12 cellular contexts compared by ENCODE assay signal in the genomic region with DNA sequence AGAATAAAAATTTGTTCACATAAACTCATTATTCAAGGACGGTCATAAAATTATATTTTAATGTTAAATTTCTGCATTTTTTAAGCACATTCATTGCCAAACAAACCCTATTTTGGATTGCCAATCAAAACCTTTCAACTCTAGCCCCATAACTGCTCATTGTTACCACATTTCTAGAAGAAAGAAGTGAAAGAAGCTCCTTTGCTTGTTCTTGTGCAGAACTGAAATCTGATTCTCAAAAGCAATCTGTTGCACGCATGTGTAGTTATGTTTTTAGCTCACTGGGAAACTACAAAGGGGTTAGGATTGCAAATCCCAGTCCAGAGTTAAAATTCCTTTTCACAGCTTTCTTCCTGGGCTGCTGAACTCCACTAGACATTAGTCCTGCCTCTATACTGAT.
"Had no signal": no experiment of that assay in that cellular context is flagged by ENCODE, and none has a peak within 500 bp of the region (broad histone marks: within the 10 kb centered on the region; RNA-seq: fewer than 3 reads in every experiment).

No MANE protein-coding gene starts in this region.

- ATAC-seq: activated CD8-positive, alpha-beta T cell treated with anti-CD3 and anti-CD28 coated beads, Interleukin-2, amount 10 ng/mL, durations not matched to agents 7 days and 5 days; activated naive CD8-positive, alpha-beta T cell treated with anti-CD3 and anti-CD28 coated beads, Interleukin-2, amount 50 U/mL, for 24 hours; natural killer cell; right cardiac atrium had no signal

- DNase-seq: activated CD4-positive, alpha-beta T cell treated with anti-CD3 and anti-CD28 coated beads for 4 hours; activated CD8-positive, alpha-beta memory T cell treated with anti-CD3 and anti-CD28 coated beads, Interleukin-2, amount 50 U/mL, for 48 hours; activated CD8-positive, alpha-beta T cell treated with anti-CD3 and anti-CD28 coated beads, Interleukin-2, amount 10 ng/mL, durations not matched to agents 7 days and 5 days; activated naive CD4-positive, alpha-beta T cell treated with Interleukin-2 at 50 U/mL for 16 hours; activated naive CD8-positive, alpha-beta T cell treated with anti-CD3 and anti-CD28 coated beads, Interleukin-2, amount 50 U/mL, for 24 hours; effector CD4-positive, alpha-beta T cell; foreskin melanocyte; head of caudate nucleus; natural killer cell; nucleus accumbens; right cardiac atrium; small intestine had no signal
